ENCODE assay signal across 24 cellular contexts in genomic region chr4:135777386-135777785, GRCh38.
DNase-seq lines count a peak whose midpoint lies in the region; ATAC-seq and TF ChIP-seq lines count a peak whose summit lies in the region.
"Had no signal": no experiment of that assay in that cellular context is flagged by ENCODE, and none has a peak within 500 bp of the region (broad histone marks: within the 10 kb centered on the region; RNA-seq: fewer than 3 reads in every experiment).

No MANE protein-coding gene starts in this region.

- H3K27me3 Mint-ChIP-seq in natural killer cell (ENCODE audit: low read depth in 2 of 2), result no peaks in the 10 kb centered on the region
- H3K27me3 Mint-ChIP-seq: CD8-positive, alpha-beta memory T cell had no signal

- no TSS peak for BruUV-seq in mammary epithelial cell (replicated peaks; lab: Mats Ljungman, UMichigan)

- no peak overlapping the region for H3K4me3 ChIP-seq in adipocyte (ENCODE audit: low read length)
- H3K4me3 ChIP-seq in mammary epithelial cell (replicated peaks in 1 of 3; ENCODE audit: insufficient read depth in 1 of 3, low read depth in 2 of 3, low read length in 3 of 3), result no peak overlapping the region
- H3K4me3 ChIP-seq: GM12878 had no signal

- TF ChIP-seq CTCF in mammary epithelial cell (conservative IDR thresholded peaks at IDR 0.05 in 1 of 2, IDR thresholded peaks at IDR 0.05 in 1 of 2; ENCODE audit: extremely low read depth in 1 of 2, insufficient read depth in 1 of 2, low read depth in 1 of 2, low read length in 2 of 2) (no peak), natural killer cell (IDR thresholded peaks at IDR 0.05) (no peak)

- 0% methylated on average over 1 of the region's 1 CpG for WGBS in mammary epithelial cell (ENCODE audit: low coverage, missing lambda C conversion rate)

- CTCF ChIA-PET in mammary epithelial cell (lab: Charles Lee; ENCODE audit: low non-redundant PET), result no interaction called here

- DNase-seq in NCI-H1092 treated with DMSO at 0.1 percent for 48 hours (lab: John Stamatoyannopoulos, UW), result peak; percentile 7
- DNase-seq in NCI-H1092 (lab: John Stamatoyannopoulos, UW), result no peak
- peak; percentile 65 for DNase-seq in NCI-H2171 (lab: John Stamatoyannopoulos, UW)
- DNase-seq in adipocyte (ENCODE audit: low read depth), result peak; percentile 54
- peak; percentile 14 for DNase-seq in pons (ENCODE audit: low spot score)
- no peak for DNase-seq in mammary epithelial cell
- DNase-seq in COR-L47 (lab: John Stamatoyannopoulos, UW), result no peak
- no peak for DNase-seq in natural killer cell
- DNase-seq: AML-193; CD8-positive, alpha-beta memory T cell; DMS79 treated with DMSO at 0.1 percent for 48 hours; GOT3; HCEC 1CT; IMR-90; NCI-H187; NCI-H226; NCI-H526; NK-92 treated with Interleukin-12 subunit alpha and Interleukin-12 subunit beta, amount 100 ng/mL, for 24 hours; SHP77 treated with DMSO at 0.1 percent for 48 hours; SK-N-SH had no signal

- no peaks in the 10 kb centered on the region for H3K36me3 Mint-ChIP-seq in natural killer cell
- H3K36me3 Mint-ChIP-seq: CD8-positive, alpha-beta memory T cell had no signal

- H3K4me2 ChIP-seq in mammary epithelial cell (ENCODE audit: insufficient read depth, low read depth, low read length), result no peak overlapping the region
- H3K4me2 ChIP-seq: KMS-11, SK-N-SH had no signal

- dilution Hi-C loops in mammary epithelial cell (cut with HindIII; ENCODE audit: low sequenced_read_pairs), result no loop called here

- H4K20me1 ChIP-seq in mammary epithelial cell (ENCODE audit: insufficient read depth, low read length), result no peaks in the 10 kb centered on the region

- intact Hi-C loops in mammary epithelial cell (cut with micrococcal nuclease), result no loop called here
- intact Hi-C loops in natural killer cell (cut with micrococcal nuclease), result no loop called here

- no peaks in the 10 kb centered on the region for H3K79me2 ChIP-seq in mammary epithelial cell (ENCODE audit: insufficient read depth, low read length)

- no peak for ATAC-seq in natural killer cell
- ATAC-seq: GM12878 had no signal

- H3K9ac ChIP-seq in adipocyte (ENCODE audit: low read length) (no peak overlapping the region), mammary epithelial cell (ENCODE audit: insufficient read depth, low read length) (no peak overlapping the region)
- H3K9ac ChIP-seq: KMS-11, SK-N-SH had no signal

- H3K4me1 ChIP-seq in adipocyte (ENCODE audit: control insufficient read depth, insufficient read depth, low read length) (no peaks in the 10 kb centered on the region), mammary epithelial cell (ENCODE audit: insufficient read depth, low read length) (no peaks in the 10 kb centered on the region)

- H3K27ac Mint-ChIP-seq in natural killer cell, result no peak overlapping the region
- H3K27ac Mint-ChIP-seq: CD8-positive, alpha-beta memory T cell had no signal

- peaks cover 3% of the 10 kb centered on the region for H3K9me3 ChIP-seq in adipocyte (ENCODE audit: control insufficient read depth, low read length)
- H3K9me3 ChIP-seq in mammary epithelial cell (replicated peaks; ENCODE audit: insufficient read depth, low read length), result no peaks in the 10 kb centered on the region
- H3K9me3 ChIP-seq: SK-N-SH had no signal

- no peaks in the 10 kb centered on the region for H3K4me1 Mint-ChIP-seq in natural killer cell
- H3K4me1 Mint-ChIP-seq: CD8-positive, alpha-beta memory T cell had no signal

- H3K4me3 Mint-ChIP-seq in natural killer cell, result no peak overlapping the region
- H3K4me3 Mint-ChIP-seq: CD8-positive, alpha-beta memory T cell had no signal

- in situ Hi-C loops in mammary epithelial cell (cut with MboI; ENCODE audit: low sequenced_read_pairs in 2 of 2), result no loop called here

- H3K27ac ChIP-seq in mammary epithelial cell (ENCODE audit: insufficient read depth, low read depth, low read length), result no peak overlapping the region
- H3K27ac ChIP-seq: C4-2B, KMS-11, RWPE1 had no signal

- H3K36me3 ChIP-seq in adipocyte (ENCODE audit: control insufficient read depth, insufficient read depth, low read length, severe bottlenecking) (no peaks in the 10 kb centered on the region), mammary epithelial cell (ENCODE audit: insufficient read depth, low read length) (no peaks in the 10 kb centered on the region)

- H3K27me3 ChIP-seq in adipocyte (replicated peaks; ENCODE audit: control insufficient read depth, insufficient read depth, low read length) (no peaks in the 10 kb centered on the region), mammary epithelial cell (ENCODE audit: insufficient read depth, low read length) (no peaks in the 10 kb centered on the region)

- H2AFZ ChIP-seq in mammary epithelial cell (ENCODE audit: low read depth, low read length), result no peak overlapping the region

- peaks cover 6 to 19% of the 10 kb centered on the region in 2 donors for H3K9me3 Mint-ChIP-seq in natural killer cell

Comparison
In these comparisons a context has a peak if more than half of its experiments do, and no peak if none do; other contexts are left out.
1. DNase-seq: peak in NCI-H1092 treated with DMSO at 0.1 percent for 48 hours (single experiment), NCI-H2171 (single experiment), adipocyte (single experiment) and pons (single experiment); none in NCI-H1092 (single experiment), mammary epithelial cell (single experiment), COR-L47 (single experiment) and natural killer cell (single experiment).